ENCODE assay signal across 31 cellular contexts in the genomic region with DNA sequence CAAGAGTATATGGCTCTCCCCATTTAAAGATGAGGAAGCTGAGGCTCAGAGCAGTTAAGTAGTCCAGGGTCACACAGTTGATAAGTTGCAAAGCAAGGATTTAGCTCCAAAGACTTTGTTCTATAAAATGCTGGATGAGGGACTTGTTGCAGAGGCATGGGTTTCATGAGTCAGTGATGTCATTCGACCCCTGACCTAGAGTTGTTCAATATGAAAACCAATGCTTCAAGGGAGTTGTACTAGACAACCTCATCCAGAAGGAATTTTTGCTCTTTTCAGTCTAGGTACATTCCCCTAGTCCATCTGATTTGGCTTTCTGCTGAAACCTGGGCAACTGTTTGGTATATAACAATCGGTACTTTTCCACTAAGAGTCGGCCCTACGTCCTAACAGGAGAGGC.
"Had no signal": no experiment of that assay in that cellular context is flagged by ENCODE, and none has a peak within 500 bp of the region (broad histone marks: within the 10 kb centered on the region; RNA-seq: fewer than 3 reads in every experiment).

No MANE protein-coding gene starts in this region.

- H3K79me2 ChIP-seq: hepatocyte had no signal

- H3K4me3 Mint-ChIP-seq: effector memory CD8-positive, alpha-beta T cell; natural killer cell treated with Interleukin-12 subunit alpha and Interleukin-12 subunit beta and Interleukin-15 and Interleukin-18, amount 100 ng/mL, for 72 hours; neural crest cell; stimulated activated memory B cell treated with anti-CD40 and anti-IgM and Interleukin-4, amounts not matched to agents 10 μg/mL and 1 μg/mL and 100 μg/mL, for 72 hours had no signal

- DNase-seq: cortex of kidney; effector memory CD8-positive, alpha-beta T cell; erythroblast; esophagus squamous epithelium; foreskin keratinocyte; heart left ventricle; kidney glomerular epithelial cell; left ventricle myocardium superior; lower lobe of right lung; mucosa of descending colon; naive B cell; nucleus accumbens; ovary; posterior cingulate gyrus; psoas muscle; right cardiac atrium; sigmoid colon; spleen; stimulated activated CD4-positive, alpha-beta T cell treated with anti-CD3 and anti-CD28 coated beads, Interleukin-4, amount 100 ng/mL, for 4 hours; stimulated activated naive CD8-positive, alpha-beta T cell treated with anti-CD3 and anti-CD28 coated beads, Interleukin-15, Interleukin-2, amounts not matched to agents 100 U/mL and 50 U/mL, for 24 hours; thyroid gland; trophoblast cell had no signal

- H3K27ac ChIP-seq: esophagus squamous epithelium, foreskin keratinocyte, gastroesophageal sphincter, heart left ventricle, hepatocyte, lower lobe of right lung, ovary, psoas muscle, sigmoid colon, skin epidermis, spleen, thyroid gland, vagina had no signal

- H2AFZ ChIP-seq: hepatocyte had no signal

- H3K36me3 Mint-ChIP-seq: naive B cell; natural killer cell treated with Interleukin-12 subunit alpha and Interleukin-12 subunit beta and Interleukin-15 and Interleukin-18, amount 100 ng/mL, for 72 hours; stimulated activated memory B cell treated with anti-CD40 and anti-IgM and Interleukin-4, amounts not matched to agents 10 μg/mL and 1 μg/mL and 100 μg/mL, for 72 hours had no signal

- H3K4me1 ChIP-seq: esophagus squamous epithelium, foreskin keratinocyte, lower lobe of right lung, psoas muscle, thyroid gland had no signal

- H3K9me3 Mint-ChIP-seq: natural killer cell treated with Interleukin-12 subunit alpha and Interleukin-12 subunit beta and Interleukin-15 and Interleukin-18, amount 100 ng/mL, for 72 hours had no signal

- H3K27me3 Mint-ChIP-seq: naive B cell; natural killer cell treated with Interleukin-12 subunit alpha and Interleukin-12 subunit beta and Interleukin-15 and Interleukin-18, amount 100 ng/mL, for 72 hours; stimulated activated memory B cell treated with anti-CD40 and anti-IgM and Interleukin-4, amounts not matched to agents 10 μg/mL and 1 μg/mL and 100 μg/mL, for 72 hours had no signal

- H3K36me3 ChIP-seq: esophagus squamous epithelium, gastroesophageal sphincter, heart left ventricle, lower lobe of right lung, ovary, sigmoid colon, spleen, thyroid gland, vagina had no signal

- H3K4me1 Mint-ChIP-seq: neural crest cell had no signal

- FAIRE-seq: endometrium, islet of Langerhans had no signal

- H3K9me3 ChIP-seq: esophagus squamous epithelium, gastroesophageal sphincter, lower lobe of right lung, mucosa of descending colon, ovary, psoas muscle, thyroid gland, vagina had no signal

- ATAC-seq: effector memory CD8-positive, alpha-beta T cell; foreskin keratinocyte; gastroesophageal sphincter; heart left ventricle; left ventricle myocardium superior; lower lobe of right lung; mucosa of descending colon; natural killer cell treated with Interleukin-12 subunit alpha and Interleukin-12 subunit beta and Interleukin-15 and Interleukin-18, amount 100 ng/mL, for 72 hours; psoas muscle; right cardiac atrium; stimulated activated memory B cell treated with anti-CD40 and anti-IgM and Interleukin-4, amounts not matched to agents 10 μg/mL and 1 μg/mL and 100 μg/mL, for 72 hours; stimulated activated naive CD8-positive, alpha-beta T cell treated with anti-CD3 and anti-CD28 coated beads, Interleukin-15, Interleukin-2, amounts not matched to agents 100 U/mL and 50 U/mL, for 24 hours had no signal

- H3K4me3 ChIP-seq: esophagus squamous epithelium, gastroesophageal sphincter, heart left ventricle, hepatocyte, lower lobe of right lung, mucosa of descending colon, ovary, psoas muscle, sigmoid colon, skin epidermis, spleen, thyroid gland, vagina had no signal

- H3K27ac Mint-ChIP-seq: effector memory CD8-positive, alpha-beta T cell; natural killer cell treated with Interleukin-12 subunit alpha and Interleukin-12 subunit beta and Interleukin-15 and Interleukin-18, amount 100 ng/mL, for 72 hours; stimulated activated memory B cell treated with anti-CD40 and anti-IgM and Interleukin-4, amounts not matched to agents 10 μg/mL and 1 μg/mL and 100 μg/mL, for 72 hours had no signal

- H3K27me3 ChIP-seq: esophagus squamous epithelium, foreskin keratinocyte, gastroesophageal sphincter, heart left ventricle, hepatocyte, ovary, sigmoid colon, spleen, thyroid gland, vagina had no signal

- H3K4me2 ChIP-seq: hepatocyte had no signal
